2 cellular contexts compared by ENCODE assay signal in the genomic region with DNA sequence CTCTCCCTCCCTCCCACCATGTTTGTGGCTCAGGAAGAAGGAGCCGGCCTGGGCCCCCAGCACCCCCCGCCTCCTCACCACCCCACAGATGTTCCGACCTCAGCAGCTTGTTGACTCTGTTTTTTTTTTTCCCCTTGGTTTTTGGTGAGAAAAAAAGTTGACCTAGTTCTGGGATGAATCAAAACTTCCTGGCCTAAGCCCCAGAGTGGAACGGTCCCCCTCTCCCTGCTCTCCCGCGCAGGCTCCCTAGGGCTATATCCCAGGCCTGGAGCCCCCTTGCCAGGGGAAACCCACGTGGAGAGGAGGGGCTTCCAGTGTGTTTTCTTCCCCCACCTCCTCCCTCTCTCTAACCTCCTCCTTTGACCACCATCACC.
A peak's percentile ranks its signal among the peaks of the same experiment; 100 is the strongest.
TF ChIP-seq lines count a peak whose summit lies in the region.

No MANE protein-coding gene starts in this region.

TF ChIP-seq in liver, 16 proteins besides CTCF, POLR2A, EP300 and RAD21:
- TF ChIP-seq RXRA (IDR thresholded peaks at IDR 0.05): peak in 1 of 2 donors; percentile 14
- TF ChIP-seq, protein P1, sequence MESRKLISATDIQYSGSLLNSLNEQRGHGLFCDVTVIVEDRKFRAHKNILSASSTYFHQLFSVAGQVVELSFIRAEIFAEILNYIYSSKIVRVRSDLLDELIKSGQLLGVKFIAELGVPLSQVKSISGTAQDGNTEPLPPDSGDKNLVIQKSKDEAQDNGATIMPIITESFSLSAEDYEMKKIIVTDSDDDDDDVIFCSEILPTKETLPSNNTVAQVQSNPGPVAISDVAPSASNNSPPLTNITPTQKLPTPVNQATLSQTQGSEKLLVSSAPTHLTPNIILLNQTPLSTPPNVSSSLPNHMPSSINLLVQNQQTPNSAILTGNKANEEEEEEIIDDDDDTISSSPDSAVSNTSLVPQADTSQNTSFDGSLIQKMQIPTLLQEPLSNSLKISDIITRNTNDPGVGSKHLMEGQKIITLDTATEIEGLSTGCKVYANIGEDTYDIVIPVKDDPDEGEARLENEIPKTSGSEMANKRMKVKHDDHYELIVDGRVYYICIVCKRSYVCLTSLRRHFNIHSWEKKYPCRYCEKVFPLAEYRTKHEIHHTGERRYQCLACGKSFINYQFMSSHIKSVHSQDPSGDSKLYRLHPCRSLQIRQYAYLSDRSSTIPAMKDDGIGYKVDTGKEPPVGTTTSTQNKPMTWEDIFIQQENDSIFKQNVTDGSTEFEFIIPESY (IDR thresholded peaks at IDR 0.05): no peak

TF ChIP-seq in HepG2, 621 proteins besides CTCF, POLR2A, EP300 and RAD21:
- TF ChIP-seq, protein P2, sequence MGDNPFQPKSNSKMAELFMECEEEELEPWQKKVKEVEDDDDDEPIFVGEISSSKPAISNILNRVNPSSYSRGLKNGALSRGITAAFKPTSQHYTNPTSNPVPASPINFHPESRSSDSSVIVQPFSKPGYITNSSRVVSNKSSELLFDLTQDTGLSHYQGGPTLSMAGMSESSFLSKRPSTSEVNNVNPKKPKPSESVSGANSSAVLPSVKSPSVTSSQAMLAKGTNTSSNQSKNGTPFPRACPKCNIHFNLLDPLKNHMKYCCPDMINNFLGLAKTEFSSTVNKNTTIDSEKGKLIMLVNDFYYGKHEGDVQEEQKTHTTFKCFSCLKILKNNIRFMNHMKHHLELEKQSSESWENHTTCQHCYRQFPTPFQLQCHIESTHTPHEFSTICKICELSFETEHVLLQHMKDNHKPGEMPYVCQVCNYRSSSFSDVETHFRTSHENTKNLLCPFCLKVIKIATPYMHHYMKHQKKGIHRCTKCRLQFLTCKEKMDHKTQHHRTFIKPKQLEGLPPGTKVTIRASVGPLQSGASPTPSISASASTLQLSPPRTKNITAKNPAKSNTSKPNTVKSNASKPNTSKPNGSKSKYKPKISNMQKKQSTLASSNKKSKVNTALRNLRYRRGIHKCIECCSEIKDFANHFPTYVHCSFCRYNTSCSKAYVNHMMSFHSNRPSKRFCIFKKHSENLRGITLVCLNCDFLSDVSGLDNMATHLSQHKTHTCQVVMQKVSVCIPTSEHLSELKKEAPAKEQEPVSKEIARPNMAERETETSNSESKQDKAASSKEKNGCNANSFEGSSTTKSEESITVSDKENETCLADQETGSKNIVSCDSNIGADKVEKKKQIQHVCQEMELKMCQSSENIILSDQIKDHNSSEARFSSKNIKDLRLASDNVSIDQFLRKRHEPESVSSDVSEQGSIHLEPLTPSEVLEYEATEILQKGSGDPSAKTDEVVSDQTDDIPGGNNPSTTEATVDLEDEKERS (CRISPR knock-in tag; IDR thresholded peaks at IDR 0.05): no peak
- TF ChIP-seq, protein P3, sequence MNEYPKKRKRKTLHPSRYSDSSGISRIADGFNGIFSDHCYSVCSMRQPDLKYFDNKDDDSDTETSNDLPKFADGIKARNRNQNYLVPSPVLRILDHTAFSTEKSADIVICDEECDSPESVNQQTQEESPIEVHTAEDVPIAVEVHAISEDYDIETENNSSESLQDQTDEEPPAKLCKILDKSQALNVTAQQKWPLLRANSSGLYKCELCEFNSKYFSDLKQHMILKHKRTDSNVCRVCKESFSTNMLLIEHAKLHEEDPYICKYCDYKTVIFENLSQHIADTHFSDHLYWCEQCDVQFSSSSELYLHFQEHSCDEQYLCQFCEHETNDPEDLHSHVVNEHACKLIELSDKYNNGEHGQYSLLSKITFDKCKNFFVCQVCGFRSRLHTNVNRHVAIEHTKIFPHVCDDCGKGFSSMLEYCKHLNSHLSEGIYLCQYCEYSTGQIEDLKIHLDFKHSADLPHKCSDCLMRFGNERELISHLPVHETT (CRISPR knock-in tag; conservative IDR thresholded peaks at IDR 0.05): no peak
